Comparison of ENCODE assay signal across 11 cellular contexts in the genomic region with DNA sequence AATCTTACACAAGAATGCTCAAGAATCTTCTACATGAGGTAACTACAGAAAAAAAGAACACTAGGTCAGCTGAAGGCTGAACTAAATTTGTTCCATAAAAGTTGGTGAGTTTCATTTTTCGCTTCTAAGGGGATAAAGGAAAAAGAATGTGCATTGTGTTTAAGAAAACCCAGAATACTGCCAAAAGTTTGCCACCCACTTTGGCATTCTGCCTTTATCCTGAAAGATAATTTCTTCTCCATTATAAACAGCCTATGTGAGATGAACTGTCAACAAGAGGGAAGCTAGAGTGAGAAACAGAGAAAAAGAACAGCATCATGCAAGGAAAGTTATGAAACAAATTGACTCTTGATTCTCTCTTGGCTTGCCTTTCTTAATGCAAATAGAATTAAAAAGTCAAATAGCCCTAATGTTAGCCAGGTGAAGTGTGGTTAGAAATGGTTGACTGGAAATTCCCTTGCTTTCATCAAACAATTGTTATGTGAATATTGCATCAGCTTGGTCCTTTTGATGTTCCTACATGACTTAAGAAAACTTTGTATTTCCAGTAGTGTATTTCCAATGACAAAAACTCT. TPM values are rescaled to one million over a fixed set of nuclear protein-coding genes. Genes with fewer than 3 reads are reported as not detected.
DNase-seq lines count a peak whose midpoint lies in the region; ATAC-seq, FAIRE-seq and TF ChIP-seq lines count a peak whose summit lies in the region.
"Had no signal": no experiment of that assay in that cellular context is flagged by ENCODE, and none has a peak within 500 bp of the region (broad histone marks: within the 10 kb centered on the region; RNA-seq: fewer than 3 reads in every experiment).

No MANE protein-coding gene starts in this region.

- no peak for DNase-seq in GM12892 (ENCODE audit: insufficient read length)
- peak; percentile 64 for DNase-seq in LoVo (ENCODE audit: low spot score)
- peak; percentile 68 for DNase-seq in mammary epithelial cell
- no peak for DNase-seq in mesenchymal stem cell
- DNase-seq in cardiac septum (ENCODE audit: low spot score), result no peak
- DNase-seq in HuH-7.5 (ENCODE audit: low spot score), result no peak
- DNase-seq: DMS79 had no signal

- peak; percentile 17 for FAIRE-seq in GM12892 (lab: Jason Lieb, UNC)
- FAIRE-seq: colon had no signal

- H4K91ac ChIP-seq in mesenchymal stem cell (ENCODE audit: low read length), result no peak overlapping the region

- H3K4me2 ChIP-seq in mammary epithelial cell (ENCODE audit: insufficient read depth, low read depth, low read length) (peak overlapping the region; percentile 66), mesenchymal stem cell (ENCODE audit: low read length, poor library complexity, severe bottlenecking) (no peak overlapping the region)

- no peak overlapping the region for H4K8ac ChIP-seq in mesenchymal stem cell (ENCODE audit: low read length)

- peak overlapping the region; percentile 93 for H2AFZ ChIP-seq in mammary epithelial cell (ENCODE audit: low read depth, low read length)
- no peak overlapping the region for H2AFZ ChIP-seq in mesenchymal stem cell (ENCODE audit: low read depth, low read length)

- no peaks in the 10 kb centered on the region for H3K79me2 ChIP-seq in mammary epithelial cell (ENCODE audit: insufficient read depth, low read length)

- H3K36me3 ChIP-seq in mammary epithelial cell (ENCODE audit: insufficient read depth, low read length) (no peaks in the 10 kb centered on the region), mesenchymal stem cell (ENCODE audit: control insufficient read depth in 1 of 2, insufficient read depth in 2 of 2, low read depth in 1 of 2, low read length in 2 of 2) (no peaks in the 10 kb centered on the region)
- H3K36me3 ChIP-seq: neutrophil had no signal

- H3K18ac ChIP-seq in mesenchymal stem cell (ENCODE audit: low read depth in 1 of 2, low read length in 2 of 2), result no peak overlapping the region

- no peak overlapping the region for H2BK12ac ChIP-seq in mesenchymal stem cell (ENCODE audit: low read length in 2 of 2)

- peak overlapping the region; percentile 93 for H3K27ac ChIP-seq in mammary epithelial cell (ENCODE audit: insufficient read depth, low read depth, low read length)
- no peak overlapping the region for H3K27ac ChIP-seq in mesenchymal stem cell (ENCODE audit: low read length, poor library complexity, severe bottlenecking)
- H3K27ac ChIP-seq: neutrophil had no signal

- no peaks in the 10 kb centered on the region for H4K20me1 ChIP-seq in mammary epithelial cell (ENCODE audit: insufficient read depth, low read length)

- H3K4me3 ChIP-seq in mammary epithelial cell (replicated peaks in 1 of 3; ENCODE audit: insufficient read depth in 1 of 3, low read depth in 2 of 3, low read length in 3 of 3) (no peak overlapping the region), mesenchymal stem cell (ENCODE audit: insufficient read depth in 1 of 2, low read depth in 1 of 2, low read length in 2 of 2) (no peak overlapping the region)

- no peaks in the 10 kb centered on the region for H3K79me1 ChIP-seq in mesenchymal stem cell (replicated peaks; ENCODE audit: low read length, poor library complexity, severe bottlenecking)

- ATAC-seq in HG03520 (IDR thresholded peaks at IDR 0.05; ENCODE audit: unreplicated experiment) (no peak), HG03342 (IDR thresholded peaks at IDR 0.05; ENCODE audit: unreplicated experiment) (no peak)

- CTCF ChIA-PET in mammary epithelial cell (lab: Charles Lee; ENCODE audit: low non-redundant PET), result interaction anchor here (0.5 kb wide), 1 partner anchor 31 kb away, joined by 3 read pairs; a partner anchor contains a TSS

- WGBS in mammary epithelial cell (ENCODE audit: low coverage, missing lambda C conversion rate), result 5% methylated on average over 1 of the region's 1 CpG
- no CpG with 5 or more reads among the region's 1 CpG for WGBS in mesenchymal stem cell

- no peak overlapping the region for H3K23ac ChIP-seq in mesenchymal stem cell (ENCODE audit: low read length in 2 of 2)

- no peak overlapping the region for H2BK15ac ChIP-seq in mesenchymal stem cell (ENCODE audit: low read depth, poor library complexity, severe bottlenecking)

- H2BK5ac ChIP-seq in mesenchymal stem cell (ENCODE audit: low read depth, low read length, poor library complexity, severe bottlenecking), result no peak overlapping the region

- H3K9me3 ChIP-seq in mammary epithelial cell (replicated peaks; ENCODE audit: insufficient read depth, low read length), result peaks cover 4% of the 10 kb centered on the region
- peaks cover 3% of the 10 kb centered on the region for H3K9me3 ChIP-seq in mesenchymal stem cell (ENCODE audit: control insufficient read depth, low read length)

- no peak overlapping the region for H3K4ac ChIP-seq in mesenchymal stem cell (ENCODE audit: low read depth in 1 of 2, low read length in 2 of 2)

- H2BK120ac ChIP-seq in mesenchymal stem cell (ENCODE audit: low read depth, low read length), result no peak overlapping the region

- intact Hi-C loops in mammary epithelial cell (cut with micrococcal nuclease) (no loop called here), cardiac septum (cut with DNase I) (no loop called here)

- TF ChIP-seq CTCF in mammary epithelial cell (conservative IDR thresholded peaks at IDR 0.05 in 1 of 2, IDR thresholded peaks at IDR 0.05 in 1 of 2; ENCODE audit: extremely low read depth in 1 of 2, insufficient read depth in 1 of 2, low read depth in 1 of 2, low read length in 2 of 2), result no peak

- BruUV-seq in mammary epithelial cell (replicated peaks; lab: Mats Ljungman, UMichigan), result no TSS peak

- peak overlapping the region; percentile 60 for H3K9ac ChIP-seq in mammary epithelial cell (ENCODE audit: insufficient read depth, low read length)
- H3K9ac ChIP-seq in mesenchymal stem cell (ENCODE audit: low read length), result peak overlapping the region; percentile 74

- TF ChIP-seq POLR2A in GM12892 (IDR thresholded peaks at IDR 0.05; ENCODE audit: low read depth, low read length), result no peak

- H2AK5ac ChIP-seq in mesenchymal stem cell (ENCODE audit: low read length, severe bottlenecking), result no peak overlapping the region

- no peaks in the 10 kb centered on the region for H3K27me3 ChIP-seq in mammary epithelial cell (ENCODE audit: insufficient read depth, low read length)
- no peaks in the 10 kb centered on the region for H3K27me3 ChIP-seq in mesenchymal stem cell (ENCODE audit: control insufficient read depth in 1 of 2, insufficient read depth in 1 of 2, low read length in 2 of 2)
- H3K27me3 ChIP-seq: neutrophil had no signal

- dilution Hi-C loops in mammary epithelial cell (cut with HindIII; ENCODE audit: low sequenced_read_pairs), result no loop called here

- peaks cover 37% of the 10 kb centered on the region for H3K4me1 ChIP-seq in mammary epithelial cell (ENCODE audit: insufficient read depth, low read length)
- peaks cover 3% of the 10 kb centered on the region for H3K4me1 ChIP-seq in mesenchymal stem cell (ENCODE audit: control insufficient read depth, insufficient read depth, low read depth, low read length)

- in situ Hi-C loops in mammary epithelial cell (cut with MboI; ENCODE audit: low sequenced_read_pairs in 2 of 2), result no loop called here

- H3K14ac ChIP-seq in mesenchymal stem cell (ENCODE audit: low read length in 2 of 2), result no peak overlapping the region

RNA-seq across cellular contexts. Expression of a gene that starts 25.8 kb away (rescaled TPM):
- 0.47 TPM for polyA plus RNA-seq in GM12892 (2012; ENCODE audit: missing spikeins)
- total RNA-seq in mammary epithelial cell (10 to 100 TPM in 1 of 2 donors, 1 to 10 TPM in 1; 5.0 to 15.3 TPM), cardiac septum (6.5 TPM)
- polyA plus RNA-seq in mammary epithelial cell, result 22.8 TPM
- 2.9 TPM for polyA minus RNA-seq in mammary epithelial cell
- polyA plus RNA-seq in mesenchymal stem cell (2013, experiment 1 of 2), result not detected
- polyA plus RNA-seq in mesenchymal stem cell (2013, experiment 2 of 2), result 0.12 TPM

RNA-seq across cellular contexts. Expression of a gene that starts 31.4 kb away (rescaled TPM):
- polyA plus RNA-seq in GM12892 (2012; ENCODE audit: missing spikeins), result 0.11 TPM
- total RNA-seq in mammary epithelial cell, result 10 to 100 TPM in 1 of 2 donors, 1 to 10 TPM in 1; 9.2 to 10.9 TPM
- 4.9 TPM for polyA plus RNA-seq in mammary epithelial cell
- polyA minus RNA-seq in mammary epithelial cell, result 12.1 TPM
- 0.04 TPM for polyA plus RNA-seq in mesenchymal stem cell (2013, experiment 1 of 2)
- under 0.01 TPM for polyA plus RNA-seq in mesenchymal stem cell (2013, experiment 2 of 2)
- total RNA-seq in cardiac septum, result 15.9 TPM

Comparison
In these comparisons a context has a peak if more than half of its experiments do, and no peak if none do; other contexts are left out.
1. DNase-seq: peak in LoVo (single experiment) and mammary epithelial cell (single experiment); none in GM12892 (single experiment), mesenchymal stem cell (single experiment), cardiac septum (single experiment) and HuH-7.5 (single experiment).